In the genomic region with DNA sequence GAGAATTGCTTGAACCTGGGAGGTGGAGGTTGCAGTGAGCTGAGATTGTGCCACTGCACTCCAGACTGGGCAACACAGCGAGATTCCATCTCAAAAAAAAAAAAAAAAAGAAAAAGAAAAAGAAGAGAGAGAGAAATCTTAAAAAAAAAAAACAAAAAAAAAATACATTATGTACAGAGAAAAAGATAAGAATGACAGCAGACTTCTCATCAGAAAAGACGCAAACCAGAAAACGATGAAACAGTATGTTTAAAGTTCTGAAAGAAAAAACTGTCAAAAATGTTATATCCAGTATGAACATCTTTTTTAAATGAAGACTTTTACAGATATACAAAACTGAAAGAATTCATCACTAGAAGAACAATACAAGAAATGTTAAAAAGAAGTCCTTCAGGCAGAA, we compare ENCODE assay signal across 34 cellular contexts.
"Had no signal": no experiment of that assay in that cellular context is flagged by ENCODE, and none has a peak within 500 bp of the region (broad histone marks: within the 10 kb centered on the region; RNA-seq: fewer than 3 reads in every experiment).

No MANE protein-coding gene starts in this region.

- H3K4me3 ChIP-seq: MG63 had no signal

- DNase-seq: Karpas-422, Kasumi-1, MG63, MM.1S, MV-4-11, NCI-H1048, NCI-H1092, NCI-H1092 treated with DMSO at 0.1 percent for 48 hours, NCI-H1105, NCI-H1105 treated with DMSO at 0.1 percent for 48 hours, NCI-H1417, NCI-H1417 treated with DMSO at 0.1 percent for 48 hours, NCI-H1436, NCI-H1436 treated with DMSO at 0.1 percent for 48 hours, NCI-H146, NCI-H1694, NCI-H1694 treated with DMSO at 0.1 percent for 48 hours, NCI-H187, NCI-H187 treated with DMSO at 0.1 percent for 48 hours, NCI-H1930, NCI-H2029, NCI-H2029 treated with DMSO at 0.1 percent for 48 hours, NCI-H2081, NCI-H2081 treated with DMSO at 0.1 percent for 48 hours, NCI-H2107, NCI-H2171, NCI-H2171 treated with DMSO at 0.1 percent for 48 hours, NCI-H2227 treated with DMSO at 0.1 percent for 48 hours, NCI-H226, NCI-H345, NCI-H446, NCI-H446 treated with DMSO at 0.1 percent for 48 hours, NCI-H510A, NCI-H510A treated with DMSO at 0.1 percent for 48 hours had no signal

- H3K27me3 ChIP-seq: MG63 had no signal
